ENCODE assay signal across 8 cellular contexts in genomic region chr20:50085481-50086365, GRCh38.
DNase-seq lines count a peak whose midpoint lies in the region; ATAC-seq and TF ChIP-seq lines count a peak whose summit lies in the region.

No MANE protein-coding gene starts in this region.

- ATAC-seq in HG03354 (IDR thresholded peaks at IDR 0.05; ENCODE audit: poor library complexity, severe bottlenecking, unreplicated experiment), result no peak

- peak overlapping the region in 1 of 7 experiments; percentile 8 for H3K4me3 ChIP-seq in skin epidermis

- peak; percentile 94 for TF ChIP-seq CTCF in 22Rv1 (IDR thresholded peaks at IDR 0.05)

- DNase-seq in GDM1 (lab: John Stamatoyannopoulos, UW), result peak; percentile 59
- peak; percentile 64 for DNase-seq in NCI-H1092 treated with DMSO at 0.1 percent for 48 hours (lab: John Stamatoyannopoulos, UW)
- peak; percentile 88 for DNase-seq in SKM-1 treated with dmso at 0.1 percent for 144 hours (lab: John Stamatoyannopoulos, UW; ENCODE audit: unreplicated experiment)
- peak; percentile 28 for DNase-seq in central memory CD4-positive, alpha-beta T cell
- peak; percentile 68 for DNase-seq in iris pigment epithelial cell (ENCODE audit: low read depth)

- H3K27ac ChIP-seq in 22Rv1 (no peak overlapping the region), skin epidermis (peak overlapping the region in 15 of 21 experiments; percentile 6 to 78 (median 55))

Comparison
In these comparisons a context has a peak if more than half of its experiments do, and no peak if none do; other contexts are left out.
1. DNase-seq: peak in every context shown above with its lines; median percentile 88 in SKM-1 treated with dmso at 0.1 percent for 144 hours; 68 in iris pigment epithelial cell; 64 in NCI-H1092 treated with DMSO at 0.1 percent for 48 hours; 59 in GDM1; 28 in central memory CD4-positive, alpha-beta T cell.